ENCODE assay signal across 10 cellular contexts in genomic region chr14:65334765-65335411, GRCh38.
DNase-seq lines count a peak whose midpoint lies in the region; ATAC-seq, FAIRE-seq and TF ChIP-seq lines count a peak whose summit lies in the region.
"Had no signal": no experiment of that assay in that cellular context is flagged by ENCODE, and none has a peak within 500 bp of the region (broad histone marks: within the 10 kb centered on the region; RNA-seq: fewer than 3 reads in every experiment).

No MANE protein-coding gene starts in this region.

- no peak overlapping the region for H3K4me3 Mint-ChIP-seq in nephron

- peak overlapping the region; percentile 88 for H3K4me2 ChIP-seq in DOHH2 (ENCODE audit: low read length)

- peak; percentile 37 for DNase-seq in bronchial epithelial cell (ENCODE audit: low read depth)
- no peak for DNase-seq in activated CD4-positive, CD25-positive, alpha-beta regulatory T cell treated with anti-CD3 and anti-CD28 coated beads, Interleukin-2, amount 50 U/mL, for 72 hours
- DNase-seq in anterior cingulate cortex (lab: John Stamatoyannopoulos, UW): no peak
- DNase-seq: amniotic stem cell, retina had no signal

- no peaks in the 10 kb centered on the region for H3K9me3 Mint-ChIP-seq in nephron

- FAIRE-seq in bronchial epithelial cell (lab: Jason Lieb, UNC): no peak

- peak overlapping the region; percentile 14 to 66 (median 66) for H3K27ac Mint-ChIP-seq in nephron

- H3K27me3 Mint-ChIP-seq in nephron (ENCODE audit: low read depth): peaks cover 1% of the 10 kb centered on the region

- no peaks in the 10 kb centered on the region for H3K36me3 ChIP-seq in DOHH2 (ENCODE audit: control insufficient read depth, low read length)
- H3K36me3 ChIP-seq in KOPT-K1 (ENCODE audit: insufficient read depth, low read length): no peaks in the 10 kb centered on the region
- no peaks in the 10 kb centered on the region for H3K36me3 ChIP-seq in bronchial epithelial cell (ENCODE audit: control insufficient read depth, insufficient read depth, low read length)

- H3K4me3 ChIP-seq in DOHH2 (ENCODE audit: low read length): peak overlapping the region; percentile 64
- H3K4me3 ChIP-seq in bronchial epithelial cell (ENCODE audit: low read depth, low read length): no peak overlapping the region

- H3K27ac ChIP-seq in DOHH2 (ENCODE audit: low read depth, low read length) (peak overlapping the region; percentile 94), KOPT-K1 (ENCODE audit: low read depth, low read length, poor library complexity, severe bottlenecking) (peak overlapping the region; percentile 53)
- H3K27ac ChIP-seq: foreskin keratinocyte had no signal

- H3K79me2 ChIP-seq in DOHH2 (ENCODE audit: control insufficient read depth, low read length): no peaks in the 10 kb centered on the region

- H3K9me2 ChIP-seq in DOHH2 (replicated peaks; ENCODE audit: control insufficient read depth, low read length): no peaks in the 10 kb centered on the region

- H3K27me3 ChIP-seq in DOHH2 (ENCODE audit: control insufficient read depth, low read length) (no peaks in the 10 kb centered on the region), bronchial epithelial cell (ENCODE audit: control insufficient read depth, insufficient read depth, low read length) (no peaks in the 10 kb centered on the region)
- H3K27me3 ChIP-seq: foreskin keratinocyte had no signal

- TF ChIP-seq CTCF in DOHH2 (IDR thresholded peaks at IDR 0.05; ENCODE audit: low read depth, low read length, poor library complexity, severe bottlenecking) (no peak), bronchial epithelial cell (IDR thresholded peaks at IDR 0.05; ENCODE audit: insufficient read depth, low read length, severe bottlenecking) (no peak), nephron (IDR thresholded peaks at IDR 0.05; ENCODE audit: unreplicated experiment in 3 of 3) (no peak)

- no peak for ATAC-seq in GM18520 (IDR thresholded peaks at IDR 0.05; ENCODE audit: unreplicated experiment)

- peaks cover 86% of the 10 kb centered on the region for H3K4me1 ChIP-seq in DOHH2 (ENCODE audit: control insufficient read depth, low read length)

- H3K4me1 Mint-ChIP-seq in nephron: peaks cover 25% of the 10 kb centered on the region

- H3K9me3 ChIP-seq in DOHH2 (ENCODE audit: control insufficient read depth, insufficient read depth, low read length) (no peaks in the 10 kb centered on the region), KOPT-K1 (ENCODE audit: insufficient read depth, low read length, poor library complexity, severe bottlenecking) (no peaks in the 10 kb centered on the region)

- H3F3A ChIP-seq in DOHH2 (ENCODE audit: control insufficient read depth, insufficient read depth): peaks cover 30% of the 10 kb centered on the region

- no peaks in the 10 kb centered on the region for H3K36me3 Mint-ChIP-seq in nephron (ENCODE audit: low read depth)

- no peaks in the 10 kb centered on the region for H4K20me1 ChIP-seq in DOHH2 (ENCODE audit: control insufficient read depth, insufficient read depth, low read depth, low read length)
